Comparison of ENCODE assay signal across 8 cellular contexts in the genomic region with DNA sequence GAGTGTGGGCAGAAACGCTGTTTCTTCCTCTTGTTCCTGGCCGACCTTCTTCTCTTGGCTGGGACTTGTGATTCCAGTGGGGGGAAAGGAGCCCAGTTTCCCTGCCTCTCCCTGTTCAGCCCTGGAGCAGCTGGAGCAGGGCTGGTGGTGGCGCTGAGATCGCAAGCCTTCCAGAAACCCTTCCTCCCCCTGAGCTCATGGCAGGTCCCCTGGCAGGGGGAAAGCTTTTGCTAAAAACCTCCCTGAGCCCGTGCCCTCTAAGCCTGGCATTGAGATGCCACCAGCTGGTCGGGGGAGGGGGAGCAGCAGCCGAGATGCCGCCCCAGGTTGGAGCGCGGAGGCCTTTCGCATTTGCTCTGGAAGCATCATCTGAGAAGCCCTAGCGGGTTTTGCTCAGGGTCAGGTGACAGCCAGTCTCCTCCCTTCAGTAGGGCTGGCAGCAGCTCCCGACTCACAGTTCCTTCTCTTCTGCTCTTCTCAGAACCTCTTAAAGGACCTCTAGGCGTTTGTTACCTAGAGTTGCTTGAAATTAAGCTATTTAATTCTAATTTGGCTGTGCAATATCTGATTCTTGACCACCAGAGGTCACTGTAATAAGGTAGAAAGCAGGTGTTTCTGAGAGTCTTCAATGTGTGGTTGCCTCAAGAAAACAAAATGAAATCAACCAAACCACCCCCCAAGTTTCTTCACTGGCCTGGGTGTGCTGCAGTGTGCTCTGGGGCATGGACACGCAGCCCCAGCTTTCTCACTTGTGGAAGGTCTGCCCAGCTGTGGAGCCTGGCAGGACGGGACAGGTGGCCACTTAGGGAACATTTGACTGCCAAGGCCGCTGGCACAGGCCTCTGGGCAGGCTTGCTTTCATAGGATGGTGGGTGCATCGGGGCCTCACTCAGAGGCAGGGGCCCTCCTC.
DNase-seq lines count a peak whose midpoint lies in the region; ATAC-seq, FAIRE-seq and TF ChIP-seq lines count a peak whose summit lies in the region.

No MANE protein-coding gene starts in this region.

- peak; percentile 78 for TF ChIP-seq RAD21 in neural cell (conservative IDR thresholded peaks at IDR 0.05)

- no peaks in the 10 kb centered on the region for H3K9me2 ChIP-seq in neural cell (ENCODE audit: insufficient read depth, low read length)

- H3K9me3 ChIP-seq in neural cell (ENCODE audit: low read length) = no peaks in the 10 kb centered on the region

- TF ChIP-seq EP300 in neural cell (conservative IDR thresholded peaks at IDR 0.05; ENCODE audit: poor library complexity, severe bottlenecking) = no peak

- H3K36me3 ChIP-seq in neural cell (ENCODE audit: insufficient read depth, low read length) = no peaks in the 10 kb centered on the region

- H2AFZ ChIP-seq in neural cell (ENCODE audit: low read depth, low read length) = no peak overlapping the region

- peak; percentile 80 for TF ChIP-seq CTCF in neural cell (IDR thresholded peaks at IDR 0.05; ENCODE audit: poor library complexity, severe bottlenecking)

- no peak overlapping the region for H3K4me3 ChIP-seq in neural cell (ENCODE audit: low read length)

- H3K27ac ChIP-seq in cingulate gyrus (ENCODE audit: low read depth, low read length) (peak overlapping the region; percentile 29), neural cell (ENCODE audit: low read length) (no peak overlapping the region)

- peak; percentile 10 to 37 for DNase-seq in AML-193 (lab: John Stamatoyannopoulos, UW)
- DNase-seq in GM18507 (ENCODE audit: extremely low spot score, insufficient read length, low read depth) = peak; percentile 18
- peak; percentile 25 to 57 for DNase-seq in NCI-H526 (lab: John Stamatoyannopoulos, UW)
- DNase-seq in mucosa of gallbladder (ENCODE audit: low spot score) = no peak
- no peak for DNase-seq in NCI-H187 (lab: John Stamatoyannopoulos, UW)

- no peaks in the 10 kb centered on the region for H3K79me2 ChIP-seq in neural cell (replicated peaks; ENCODE audit: insufficient read depth, low read length)

- H4K20me1 ChIP-seq in neural cell (ENCODE audit: insufficient read depth) = no peaks in the 10 kb centered on the region

- H3K27me3 ChIP-seq in neural cell (ENCODE audit: insufficient read depth, low read depth, low read length) = no peaks in the 10 kb centered on the region

- no peak overlapping the region for H3K4me2 ChIP-seq in neural cell (ENCODE audit: low read length)

- H3F3A ChIP-seq in neural cell (ENCODE audit: insufficient read depth, low read length, poor library complexity, severe bottlenecking) = no peaks in the 10 kb centered on the region

- ATAC-seq in GM21717 (IDR thresholded peaks at IDR 0.05; ENCODE audit: unreplicated experiment) = no peak

- FAIRE-seq in GM18507 (lab: Jason Lieb, UNC) = peak; percentile 51

- H3K9ac ChIP-seq in neural cell (ENCODE audit: low read length) = no peak overlapping the region

TF ChIP-seq in neural cell, 6 proteins besides CTCF, POLR2A, EP300 and RAD21:
- TF ChIP-seq, protein P1, sequence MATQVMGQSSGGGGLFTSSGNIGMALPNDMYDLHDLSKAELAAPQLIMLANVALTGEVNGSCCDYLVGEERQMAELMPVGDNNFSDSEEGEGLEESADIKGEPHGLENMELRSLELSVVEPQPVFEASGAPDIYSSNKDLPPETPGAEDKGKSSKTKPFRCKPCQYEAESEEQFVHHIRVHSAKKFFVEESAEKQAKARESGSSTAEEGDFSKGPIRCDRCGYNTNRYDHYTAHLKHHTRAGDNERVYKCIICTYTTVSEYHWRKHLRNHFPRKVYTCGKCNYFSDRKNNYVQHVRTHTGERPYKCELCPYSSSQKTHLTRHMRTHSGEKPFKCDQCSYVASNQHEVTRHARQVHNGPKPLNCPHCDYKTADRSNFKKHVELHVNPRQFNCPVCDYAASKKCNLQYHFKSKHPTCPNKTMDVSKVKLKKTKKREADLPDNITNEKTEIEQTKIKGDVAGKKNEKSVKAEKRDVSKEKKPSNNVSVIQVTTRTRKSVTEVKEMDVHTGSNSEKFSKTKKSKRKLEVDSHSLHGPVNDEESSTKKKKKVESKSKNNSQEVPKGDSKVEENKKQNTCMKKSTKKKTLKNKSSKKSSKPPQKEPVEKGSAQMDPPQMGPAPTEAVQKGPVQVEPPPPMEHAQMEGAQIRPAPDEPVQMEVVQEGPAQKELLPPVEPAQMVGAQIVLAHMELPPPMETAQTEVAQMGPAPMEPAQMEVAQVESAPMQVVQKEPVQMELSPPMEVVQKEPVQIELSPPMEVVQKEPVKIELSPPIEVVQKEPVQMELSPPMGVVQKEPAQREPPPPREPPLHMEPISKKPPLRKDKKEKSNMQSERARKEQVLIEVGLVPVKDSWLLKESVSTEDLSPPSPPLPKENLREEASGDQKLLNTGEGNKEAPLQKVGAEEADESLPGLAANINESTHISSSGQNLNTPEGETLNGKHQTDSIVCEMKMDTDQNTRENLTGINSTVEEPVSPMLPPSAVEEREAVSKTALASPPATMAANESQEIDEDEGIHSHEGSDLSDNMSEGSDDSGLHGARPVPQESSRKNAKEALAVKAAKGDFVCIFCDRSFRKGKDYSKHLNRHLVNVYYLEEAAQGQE (IDR thresholded peaks at IDR 0.05; ENCODE audit: borderline replicate concordance) = no peak
- no peak for TF ChIP-seq POLR2AphosphoS5 (IDR thresholded peaks at IDR 0.05)
- no peak for TF ChIP-seq TAF1 (IDR thresholded peaks at IDR 0.05; ENCODE audit: low read depth)
- TF ChIP-seq SMC3 (conservative IDR thresholded peaks at IDR 0.05; ENCODE audit: poor library complexity) = peak; percentile 86

Comparison
In these comparisons a context has a peak if more than half of its experiments do, and no peak if none do; other contexts are left out.
1. DNase-seq: peak in AML-193 (2 of 2), GM18507 (single experiment) and NCI-H526 (2 of 2); none in mucosa of gallbladder (single experiment) and NCI-H187 (0 of 2).